In genomic region chr5:172747471-172747870, GRCh38 we compare ENCODE assay signal across 2 cellular contexts.
A peak's percentile ranks its signal among the peaks of the same experiment; 100 is the strongest.
TF ChIP-seq lines count a peak whose summit lies in the region.

No MANE protein-coding gene starts in this region.

TF ChIP-seq in HEK293, 187 proteins besides CTCF, POLR2A, EP300 and RAD21:
- TF ChIP-seq SETDB1 (IDR thresholded peaks at IDR 0.05; ENCODE audit: insufficient read length, low read length), result peak; percentile 74
- no peak for TF ChIP-seq BCL11A (tag by site-specific recombination; IDR thresholded peaks at IDR 0.05; ENCODE audit: low read depth)
- no peak for TF ChIP-seq ZNF184 (tag by site-specific recombination; IDR thresholded peaks at IDR 0.05)

TF ChIP-seq in H1, 55 proteins besides CTCF, POLR2A, EP300 and RAD21:
- TF ChIP-seq FOSL1 (IDR thresholded peaks at IDR 0.05; ENCODE audit: insufficient read depth, low read depth, low read length), result no peak
- TF ChIP-seq BRCA1 (IDR thresholded peaks at IDR 0.05; ENCODE audit: low read depth, low read length), result no peak
- TF ChIP-seq RNF2 (IDR thresholded peaks at IDR 0.05; ENCODE audit: borderline replicate concordance, low read depth, low read length, missing control alignments, poor library complexity, severe bottlenecking), result no peak
- no peak for TF ChIP-seq KDM5A (IDR thresholded peaks at IDR 0.05; ENCODE audit: low read length)
- no peak for TF ChIP-seq CHD7 (IDR thresholded peaks at IDR 0.05; ENCODE audit: insufficient replicate concordance, low read length)
- TF ChIP-seq EZH2 (IDR thresholded peaks at IDR 0.05; ENCODE audit: low read depth, low read length, severe bottlenecking), result no peak
- no peak for TF ChIP-seq TBP (IDR thresholded peaks at IDR 0.05; ENCODE audit: low read depth, low read length)
- TF ChIP-seq RXRA (IDR thresholded peaks at IDR 0.05; ENCODE audit: insufficient read depth, low read depth, low read length), result no peak
- TF ChIP-seq RFX5 (IDR thresholded peaks at IDR 0.05; ENCODE audit: borderline replicate concordance, low read depth, low read length), result no peak
- TF ChIP-seq CTBP2 (IDR thresholded peaks at IDR 0.05; ENCODE audit: borderline replicate concordance, insufficient read depth, insufficient read length, low read length), result no peak
- TF ChIP-seq CHD2 (IDR thresholded peaks at IDR 0.05; ENCODE audit: low read length), result no peak
- TF ChIP-seq NRF1 (IDR thresholded peaks at IDR 0.05; ENCODE audit: low read depth, low read length), result no peak
- no peak for TF ChIP-seq TCF12 (IDR thresholded peaks at IDR 0.05; ENCODE audit: low read depth, low read length)
